20 cellular contexts compared by ENCODE assay signal in the genomic region with DNA sequence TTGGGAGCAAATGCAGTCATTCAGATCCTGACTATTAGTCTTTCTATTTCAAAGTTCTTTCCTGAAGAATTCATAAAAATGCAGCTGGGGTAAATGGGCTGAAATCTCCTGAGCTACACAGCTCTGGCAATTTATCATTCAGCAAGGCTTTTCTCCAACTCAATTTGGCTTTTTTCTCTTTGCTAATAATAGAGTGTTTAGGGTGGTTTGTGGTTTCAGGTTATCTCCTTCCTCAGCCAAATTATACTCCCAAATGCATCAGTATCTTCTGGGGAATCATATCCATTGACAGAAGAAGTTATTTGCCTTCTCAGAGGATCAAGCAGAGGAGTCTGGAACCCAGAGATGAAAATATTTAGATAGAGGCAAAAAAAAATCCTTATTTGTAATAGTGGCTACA.
DNase-seq lines count a peak whose midpoint lies in the region; ATAC-seq, FAIRE-seq and TF ChIP-seq lines count a peak whose summit lies in the region.
"Had no signal": no experiment of that assay in that cellular context is flagged by ENCODE, and none has a peak within 500 bp of the region (broad histone marks: within the 10 kb centered on the region; RNA-seq: fewer than 3 reads in every experiment).

No MANE protein-coding gene starts in this region.

- DNase-seq in NCI-H2227 treated with DMSO at 0.1 percent for 48 hours (lab: John Stamatoyannopoulos, UW): peak; percentile 7
- no peak for DNase-seq in NCI-H2227 (lab: John Stamatoyannopoulos, UW; ENCODE audit: unreplicated experiment)
- peak; percentile 69 for DNase-seq in astrocyte (ENCODE audit: low read depth)
- no peak for DNase-seq in mesendoderm
- no peak for DNase-seq in gastrocnemius medialis
- DNase-seq in prostate gland (ENCODE audit: low spot score): no peak
- DNase-seq: CD4-positive, alpha-beta memory T cell; DMS153; DMS79 treated with DMSO at 0.1 percent for 48 hours; GF-D8; GM23248 had no signal

- no peaks in the 10 kb centered on the region for H4K20me1 ChIP-seq in astrocyte (ENCODE audit: insufficient read depth, low read length)
- H4K20me1 ChIP-seq: BLaER1 had no signal

- no peaks in the 10 kb centered on the region for H3K36me3 ChIP-seq in astrocyte (ENCODE audit: insufficient read depth, low read length)
- H3K36me3 ChIP-seq in mesendoderm (ENCODE audit: control insufficient read depth, insufficient read depth, low read length): no peaks in the 10 kb centered on the region
- H3K36me3 ChIP-seq in gastrocnemius medialis: no peaks in the 10 kb centered on the region
- no peaks in the 10 kb centered on the region for H3K36me3 ChIP-seq in prostate gland
- H3K36me3 ChIP-seq: BLaER1, HAP-1 had no signal

- H2BK5ac ChIP-seq in mesendoderm (ENCODE audit: low read length): no peak overlapping the region

- H4K5ac ChIP-seq in mesendoderm (ENCODE audit: low read length): no peak overlapping the region

- H3K9ac ChIP-seq in astrocyte (ENCODE audit: low read length) (no peak overlapping the region), mesendoderm (ENCODE audit: low read length) (no peak overlapping the region)
- H3K9ac ChIP-seq: BLaER1, GM23248 had no signal

- H3K4me1 ChIP-seq in astrocyte (ENCODE audit: insufficient read depth, low read length) (no peaks in the 10 kb centered on the region), mesendoderm (ENCODE audit: control insufficient read depth, low read depth, low read length) (peaks cover 18% of the 10 kb centered on the region), gastrocnemius medialis (peaks cover 60 to 71% of the 10 kb centered on the region in 2 donors), prostate gland (replicated peaks) (no peaks in the 10 kb centered on the region)
- H3K4me1 ChIP-seq: A549, HAP-1 had no signal

- H3K4me3 Mint-ChIP-seq in astrocyte (ENCODE audit: unreplicated experiment): no peak overlapping the region
- H3K4me3 Mint-ChIP-seq: CD14-positive monocyte; CD4-positive, alpha-beta memory T cell had no signal

- no peak overlapping the region for H3K27ac ChIP-seq in astrocyte (ENCODE audit: low read depth, low read length)
- H3K27ac ChIP-seq in mesendoderm (ENCODE audit: low read depth, low read length): no peak overlapping the region
- H3K27ac ChIP-seq in gastrocnemius medialis: peak overlapping the region; percentile 58 to 92 (median 90)
- H3K27ac ChIP-seq in prostate gland: no peak overlapping the region
- H3K27ac ChIP-seq: 22Rv1, A549, BLaER1, GM23248, HL-60 had no signal

- no peak overlapping the region for H2BK120ac ChIP-seq in mesendoderm (ENCODE audit: low read depth, low read length)

- H3K9me3 ChIP-seq in astrocyte (ENCODE audit: insufficient read depth, low read depth, low read length): no peaks in the 10 kb centered on the region
- H3K9me3 ChIP-seq in gastrocnemius medialis: no peaks in the 10 kb centered on the region
- H3K9me3 ChIP-seq in prostate gland: no peaks in the 10 kb centered on the region
- H3K9me3 ChIP-seq: A549, BLaER1, HAP-1 had no signal

- no peak for FAIRE-seq in astrocyte (lab: Jason Lieb, UNC)
- FAIRE-seq: A549, GM12878 had no signal

- peak overlapping the region; percentile 87 for H3K18ac ChIP-seq in mesendoderm (ENCODE audit: low read length)

- no peak overlapping the region for H3K4ac ChIP-seq in mesendoderm (ENCODE audit: low read depth, low read length)

- H3K79me2 ChIP-seq in astrocyte (ENCODE audit: insufficient read depth, low read length): no peaks in the 10 kb centered on the region
- H3K79me2 ChIP-seq in mesendoderm (ENCODE audit: control insufficient read depth, insufficient read depth, low read length): no peaks in the 10 kb centered on the region

- H3K27me3 ChIP-seq in astrocyte (ENCODE audit: insufficient read depth, low read length): no peaks in the 10 kb centered on the region
- no peaks in the 10 kb centered on the region for H3K27me3 ChIP-seq in mesendoderm (ENCODE audit: insufficient read depth, low read length, poor library complexity)
- H3K27me3 ChIP-seq in gastrocnemius medialis: no peaks in the 10 kb centered on the region
- no peaks in the 10 kb centered on the region for H3K27me3 ChIP-seq in prostate gland (replicated peaks; ENCODE audit: insufficient read depth)
- H3K27me3 ChIP-seq: BLaER1 had no signal

- ATAC-seq in gastrocnemius medialis (no peak), GM19328 (IDR thresholded peaks at IDR 0.05; ENCODE audit: unreplicated experiment) (no peak), HG02623 (IDR thresholded peaks at IDR 0.05; ENCODE audit: unreplicated experiment) (no peak)
- ATAC-seq: A549, GM12878 had no signal

- H3K36me3 Mint-ChIP-seq in astrocyte (ENCODE audit: low read depth, unreplicated experiment): no peaks in the 10 kb centered on the region
- H3K36me3 Mint-ChIP-seq: CD14-positive monocyte; CD4-positive, alpha-beta memory T cell had no signal

- in situ Hi-C loops in gastrocnemius medialis (cut with MboI; ENCODE audit: low sequenced_read_pairs in 4 of 4): no loop called here

- H4K8ac ChIP-seq in mesendoderm (ENCODE audit: low read depth, low read length): no peak overlapping the region

- H3K4me3 ChIP-seq in astrocyte (ENCODE audit: insufficient read depth, low read depth, low read length): no peak overlapping the region
- no peak overlapping the region for H3K4me3 ChIP-seq in mesendoderm (ENCODE audit: low read length)
- no peak overlapping the region for H3K4me3 ChIP-seq in gastrocnemius medialis
- H3K4me3 ChIP-seq in prostate gland: no peak overlapping the region
- H3K4me3 ChIP-seq: A549, BLaER1, GM12878, GM23248, HAP-1 had no signal

- H3K79me1 ChIP-seq in mesendoderm (ENCODE audit: low read length): no peaks in the 10 kb centered on the region

- H3K4me2 ChIP-seq in astrocyte (ENCODE audit: low read length): no peak overlapping the region
- no peak overlapping the region for H3K4me2 ChIP-seq in mesendoderm (ENCODE audit: low read length)
- H3K4me2 ChIP-seq: A549, BLaER1 had no signal

- H3K27ac Mint-ChIP-seq in astrocyte (ENCODE audit: unreplicated experiment): no peak overlapping the region
- H3K27ac Mint-ChIP-seq: CD14-positive monocyte; CD4-positive, alpha-beta memory T cell had no signal

- no peak overlapping the region for H2AK5ac ChIP-seq in mesendoderm (ENCODE audit: low read length)

- H2BK15ac ChIP-seq in mesendoderm (replicated peaks; ENCODE audit: low read depth): peak overlapping the region; percentile 25

- intact Hi-C loops in gastrocnemius medialis (cut with DNase I; ENCODE audit: low total_unique reads): no loop called here
- intact Hi-C loops in prostate gland (cut with DNase I): no loop called here

- H3K27me3 Mint-ChIP-seq in astrocyte (ENCODE audit: low read depth, unreplicated experiment): peaks cover 4% of the 10 kb centered on the region

- no peak overlapping the region for H2AFZ ChIP-seq in astrocyte (ENCODE audit: low read depth, low read length)
- H2AFZ ChIP-seq: GM23248 had no signal

- H3K9me3 Mint-ChIP-seq in astrocyte (ENCODE audit: unreplicated experiment): no peaks in the 10 kb centered on the region

- H3K4me1 Mint-ChIP-seq in astrocyte (ENCODE audit: low read depth, unreplicated experiment): no peaks in the 10 kb centered on the region
- H3K4me1 Mint-ChIP-seq: CD4-positive, alpha-beta memory T cell had no signal

- TF ChIP-seq POLR2A in gastrocnemius medialis (IDR thresholded peaks at IDR 0.05): no peak
- no peak for TF ChIP-seq POLR2A in prostate gland (IDR thresholded peaks at IDR 0.05)

- TF ChIP-seq CTCF in astrocyte (IDR thresholded peaks at IDR 0.05; ENCODE audit: insufficient read depth, low read depth, low read length) (no peak), gastrocnemius medialis (IDR thresholded peaks at IDR 0.05 in 4 of 5, conservative IDR thresholded peaks at IDR 0.05 in 1 of 5) (no peak), prostate gland (IDR thresholded peaks at IDR 0.05) (no peak)

- H3K56ac ChIP-seq in mesendoderm (ENCODE audit: low read length): no peak overlapping the region

- no peak overlapping the region for H3K23ac ChIP-seq in mesendoderm (ENCODE audit: low read length)

Comparison
In these comparisons a context has a peak if more than half of its experiments do, and no peak if none do; other contexts are left out.
1. DNase-seq: peak in NCI-H2227 treated with DMSO at 0.1 percent for 48 hours (single experiment) and astrocyte (single experiment); none in NCI-H2227 (single experiment), mesendoderm (single experiment), gastrocnemius medialis (0 of 2) and prostate gland (single experiment).
2. H3K27ac ChIP-seq: peak in gastrocnemius medialis (4 of 4); none in astrocyte (single experiment), mesendoderm (single experiment) and prostate gland (0 of 2).